ENCODE assay signal across 8 cellular contexts in genomic region chr5:65102826-65103673, GRCh38.
DNase-seq lines count a peak whose midpoint lies in the region; ATAC-seq and TF ChIP-seq lines count a peak whose summit lies in the region.

No MANE protein-coding gene starts in this region.

- DNase-seq in Caco-2 (peak; percentile 79 to 84), GM20000 (ENCODE audit: low spot score) (peak; percentile 80), HT-29 (ENCODE audit: low spot score) (peak; percentile 78), SHP77 treated with DMSO at 0.1 percent for 48 hours (lab: John Stamatoyannopoulos, UW) (peak; percentile 37), Right ventricle myocardium inferior (ENCODE audit: missing footprints) (peak; percentile 78), prostate gland (ENCODE audit: low spot score) (peak; percentile 49), cortex of kidney (lab: John Stamatoyannopoulos, UW) (no peak)

- H3K27me3 Mint-ChIP-seq in Caco-2 (ENCODE audit: insufficient read depth, unreplicated experiment): no peaks in the 10 kb centered on the region
- no peaks in the 10 kb centered on the region for H3K27me3 Mint-ChIP-seq in activated naive CD4-positive, alpha-beta T cell treated with anti-CD3 and anti-CD28 coated beads, Interleukin-2, amount 50 U/mL, for 24 hours

- H3K27ac Mint-ChIP-seq in Caco-2 (ENCODE audit: unreplicated experiment): peak overlapping the region; percentile 81
- H3K27ac Mint-ChIP-seq in activated naive CD4-positive, alpha-beta T cell treated with anti-CD3 and anti-CD28 coated beads, Interleukin-2, amount 50 U/mL, for 24 hours: peak overlapping the region; percentile 85

- H3K27ac ChIP-seq in prostate gland: peak overlapping the region; percentile 82 to 85

- H3K27me3 ChIP-seq in Caco-2 (replicated peaks; ENCODE audit: control insufficient read depth, insufficient read depth, low read length) (no peaks in the 10 kb centered on the region), prostate gland (replicated peaks; ENCODE audit: insufficient read depth) (no peaks in the 10 kb centered on the region)

- no TSS peak for BruUV-seq in Caco-2 (replicated peaks; lab: Mats Ljungman, UMichigan)

- H3K4me1 Mint-ChIP-seq in Caco-2 (ENCODE audit: low read depth, unreplicated experiment): peaks cover 24% of the 10 kb centered on the region
- H3K4me1 Mint-ChIP-seq in activated naive CD4-positive, alpha-beta T cell treated with anti-CD3 and anti-CD28 coated beads, Interleukin-2, amount 50 U/mL, for 24 hours: peaks cover 36% of the 10 kb centered on the region

- ATAC-seq in Right ventricle myocardium inferior: peak; percentile 83

- H3K4me1 ChIP-seq in Caco-2 (peaks cover 13% of the 10 kb centered on the region), prostate gland (replicated peaks) (no peaks in the 10 kb centered on the region)

- no peak for TF ChIP-seq POLR2A in prostate gland (IDR thresholded peaks at IDR 0.05)

- peak; percentile 35 to 43 for TF ChIP-seq CTCF in Caco-2 (IDR thresholded peaks at IDR 0.05; ENCODE audit: insufficient read depth in 1 of 2, low read depth in 1 of 2, low read length in 1 of 2, severe bottlenecking in 1 of 2, unreplicated experiment in 1 of 2)
- TF ChIP-seq CTCF in GM20000 (IDR thresholded peaks at IDR 0.05; ENCODE audit: extremely low read depth, missing control alignments): no peak
- peak in 3 of 4 experiments; percentile 15 to 23 (median 22) for TF ChIP-seq CTCF in prostate gland (IDR thresholded peaks at IDR 0.05)

- POLR2A ChIA-PET in Caco-2 (lab: Charles Lee): interaction anchor here (0.6 to 1.8 kb wide), 3 partner anchors 27 to 460 kb away, joined by 3 to 4 read pairs (median 3); partner anchors contain the start of genes CENPK and PPWD1

- intact Hi-C loops in Caco-2 (cut with micrococcal nuclease; ENCODE audit: unreplicated experiment): loop anchor here (1.0 to 5.0 kb wide), 6 partner anchors 49 to 292 kb away; no protein-coding TSS in a partner anchor
- intact Hi-C loops in Right ventricle myocardium inferior (cut with DNase I): loop anchor here (1.0 to 5.0 kb wide), 5 partner anchors 66 to 380 kb away; no protein-coding TSS in a partner anchor
- intact Hi-C loops in prostate gland (cut with DNase I): loop anchor here (10.0 kb wide), 1 partner anchor 138 kb away; no protein-coding TSS in a partner anchor

- H3K36me3 Mint-ChIP-seq in Caco-2 (ENCODE audit: insufficient read depth, unreplicated experiment): peaks cover 7% of the 10 kb centered on the region
- H3K36me3 Mint-ChIP-seq in activated naive CD4-positive, alpha-beta T cell treated with anti-CD3 and anti-CD28 coated beads, Interleukin-2, amount 50 U/mL, for 24 hours: no peaks in the 10 kb centered on the region

- CTCF ChIA-PET in Caco-2 (lab: Charles Lee): interaction anchor here (0.5 to 1.6 kb wide), 2 partner anchors 261 to 292 kb away, joined by 3 to 10 read pairs; no protein-coding TSS in a partner anchor

- WGBS in prostate gland: 1% methylated on average over 62 of the region's 62 CpGs

- H3K9me3 ChIP-seq in Caco-2: no peaks in the 10 kb centered on the region
- H3K9me3 ChIP-seq in prostate gland: no peaks in the 10 kb centered on the region

- H3K4me3 ChIP-seq in Caco-2 (ENCODE audit: low read depth, low read length) (peak overlapping the region; percentile 57), prostate gland (peak overlapping the region; percentile 47 to 54)

- H3K4me3 Mint-ChIP-seq in Caco-2 (ENCODE audit: unreplicated experiment): peak overlapping the region; percentile 80
- H3K4me3 Mint-ChIP-seq in activated naive CD4-positive, alpha-beta T cell treated with anti-CD3 and anti-CD28 coated beads, Interleukin-2, amount 50 U/mL, for 24 hours: peak overlapping the region; percentile 80

- H3K9me3 Mint-ChIP-seq in Caco-2 (ENCODE audit: unreplicated experiment): no peaks in the 10 kb centered on the region
- H3K9me3 Mint-ChIP-seq in activated naive CD4-positive, alpha-beta T cell treated with anti-CD3 and anti-CD28 coated beads, Interleukin-2, amount 50 U/mL, for 24 hours: no peaks in the 10 kb centered on the region

- H3K36me3 ChIP-seq in Caco-2 (ENCODE audit: control insufficient read depth, insufficient read depth, low read length): no peaks in the 10 kb centered on the region
- H3K36me3 ChIP-seq in prostate gland: no peaks in the 10 kb centered on the region
